8 cellular contexts compared by ENCODE assay signal in the genomic region with DNA sequence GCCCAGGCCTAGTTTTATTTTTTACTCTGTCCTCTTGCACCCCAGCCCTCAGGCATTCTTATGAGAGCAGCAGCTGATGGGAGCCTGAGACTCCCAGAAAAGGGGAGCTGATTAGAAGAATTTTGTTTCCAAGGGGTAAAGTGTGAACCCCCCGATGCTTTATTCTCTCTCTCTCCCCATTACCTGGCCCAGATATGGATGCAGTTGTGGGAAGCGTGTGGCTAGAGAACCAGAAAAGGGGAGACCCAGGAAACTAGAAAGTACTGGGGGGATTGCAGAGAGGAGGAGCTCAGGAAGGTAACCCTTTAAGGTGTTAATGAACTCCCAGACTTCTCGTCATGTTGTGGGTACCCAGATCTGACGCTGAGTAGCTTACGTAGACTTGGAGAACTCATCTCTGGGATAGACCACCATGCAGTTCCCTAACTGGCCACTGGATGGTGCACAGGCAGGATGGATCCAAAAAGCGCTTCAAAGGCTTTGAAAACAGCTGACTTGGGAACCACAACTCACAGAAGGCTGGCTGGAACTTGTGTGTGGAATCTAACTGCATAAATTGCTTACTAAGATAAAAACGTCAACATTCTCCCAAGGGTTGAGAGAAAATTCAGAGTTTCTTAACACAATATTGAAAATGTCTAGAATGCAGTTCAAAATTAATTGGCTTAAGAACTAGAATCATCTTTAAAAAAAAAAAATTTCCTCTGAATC.
DNase-seq lines count a peak whose midpoint lies in the region; FAIRE-seq and TF ChIP-seq lines count a peak whose summit lies in the region.

No MANE protein-coding gene starts in this region.

- H3K27ac Mint-ChIP-seq in neural crest cell (ENCODE audit: unreplicated experiment), result no peak overlapping the region

- TF ChIP-seq CTCF in GM12865 (IDR thresholded peaks at IDR 0.05; ENCODE audit: insufficient read depth, low read depth, low read length, missing control alignments), result peak; percentile 96
- peak; percentile 86 for TF ChIP-seq CTCF in neural crest cell (conservative IDR thresholded peaks at IDR 0.05)

- DNase-seq in 8988T (peak; percentile 71), GM12865 (ENCODE audit: low read depth) (peak; percentile 81), HS-27A (ENCODE audit: low read depth) (peak; percentile 33), RCC 7860 (ENCODE audit: low spot score) (peak; percentile 58), activated T-helper 1 cell treated with Interleukin-2 at 50 U/mL for 16 hours (ENCODE audit: low read depth) (peak; percentile 61), fibroblast of peridontal ligament (ENCODE audit: extremely low read depth) (peak; percentile 94), neural crest cell (ENCODE audit: low read depth, low spot score) (peak; percentile 93), substantia nigra (lab: John Stamatoyannopoulos, UW) (peak in 42 of 49 donors; percentile 23 to 84 (median 66))

- H3K27ac ChIP-seq in substantia nigra (ENCODE audit: low read depth, low read length, poor library complexity, severe bottlenecking), result no peak overlapping the region

- no peak overlapping the region for H3K4me3 ChIP-seq in GM12865 (ENCODE audit: low read depth, low read length)

- peaks cover 8% of the 10 kb centered on the region for H3K36me3 Mint-ChIP-seq in neural crest cell (ENCODE audit: low read depth)

- H3K4me3 Mint-ChIP-seq in neural crest cell, result no peak overlapping the region

- H3K9me3 Mint-ChIP-seq in neural crest cell, result peaks cover 3% of the 10 kb centered on the region

- FAIRE-seq in RCC 7860 (lab: Jason Lieb, UNC), result peak; percentile 84

- peaks cover 12% of the 10 kb centered on the region for H3K4me1 Mint-ChIP-seq in neural crest cell

- H3K27me3 Mint-ChIP-seq in neural crest cell (ENCODE audit: low read depth), result no peaks in the 10 kb centered on the region

Comparison
In these comparisons a context has a peak if more than half of its experiments do, and no peak if none do; other contexts are left out.
1. DNase-seq: peak in every context shown above with its lines; median percentile 94 in fibroblast of peridontal ligament; 93 in neural crest cell; 81 in GM12865; 71 in 8988T; 66 in substantia nigra; 61 in activated T-helper 1 cell treated with Interleukin-2 at 50 U/mL for 16 hours; 58 in RCC 7860; 33 in HS-27A.